ENCODE assay signal across 28 cellular contexts in the genomic region with DNA sequence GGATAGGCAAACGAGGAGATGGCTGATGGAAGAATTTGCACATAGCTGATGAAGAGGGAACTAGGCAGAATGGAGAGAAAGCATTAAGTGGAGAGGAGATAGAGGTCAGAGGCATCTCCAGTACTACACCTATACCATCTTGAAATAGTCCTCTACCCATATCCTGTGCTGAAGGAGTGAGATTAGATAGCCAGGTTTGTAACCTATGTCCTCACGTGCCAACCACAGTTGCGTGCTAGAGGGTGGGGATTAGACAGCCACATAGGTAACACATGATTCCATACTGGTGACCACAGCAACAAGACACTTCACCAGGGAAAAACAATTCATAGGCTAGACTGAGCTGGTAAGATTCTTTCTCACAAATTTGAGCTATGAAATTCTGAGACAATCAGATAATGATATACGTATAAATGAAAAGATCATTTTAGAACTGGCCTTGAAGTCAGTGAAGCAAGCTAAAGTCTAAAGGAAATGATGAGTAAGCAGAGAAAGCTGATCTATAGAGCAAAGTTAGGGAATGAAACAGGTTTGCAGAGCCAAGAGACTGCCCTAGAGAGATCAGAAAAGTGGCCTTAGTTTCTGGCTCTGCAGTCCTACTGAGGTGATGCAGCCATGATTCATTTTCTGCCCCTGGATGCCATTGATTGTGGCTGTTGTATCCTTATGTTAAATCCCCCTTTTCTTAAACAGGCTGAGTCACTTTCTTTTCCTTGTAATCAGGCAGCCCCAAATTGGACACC. TPM values are rescaled to one million over a fixed set of nuclear protein-coding genes. Genes with fewer than 3 reads are reported as not detected.
DNase-seq lines count a peak whose midpoint lies in the region; ATAC-seq and TF ChIP-seq lines count a peak whose summit lies in the region.
"Had no signal": no experiment of that assay in that cellular context is flagged by ENCODE, and none has a peak within 500 bp of the region (broad histone marks: within the 10 kb centered on the region; RNA-seq: fewer than 3 reads in every experiment).

No MANE protein-coding gene starts in this region.

- H3K4me1 ChIP-seq in PC-3 (ENCODE audit: insufficient read depth, low read length), result no peaks in the 10 kb centered on the region
- H3K4me1 ChIP-seq: ascending aorta; BLaER1 treated with 17β-estradiol and CSF1 and Interleukin-3, amounts not matched to agents 10 nM and 100 nM; transverse colon had no signal

- H3K4me2 ChIP-seq in PC-3 (ENCODE audit: low read length), result no peak overlapping the region
- H3K4me2 ChIP-seq: BLaER1 treated with 17β-estradiol and CSF1 and Interleukin-3, amounts not matched to agents 10 nM and 100 nM had no signal

- H3K9ac ChIP-seq in PC-3 (ENCODE audit: low read length), result no peak overlapping the region
- H3K9ac ChIP-seq: BLaER1 treated with 17β-estradiol and CSF1 and Interleukin-3, amounts not matched to agents 10 nM and 100 nM had no signal

- peaks cover 55% of the 10 kb centered on the region for H3K36me3 Mint-ChIP-seq in activated CD8-positive, alpha-beta T cell treated with anti-CD3 and anti-CD28 coated beads, Interleukin-2, amount 10 ng/mL, durations not matched to agents 7 days and 5 days (ENCODE audit: low read depth)
- peaks cover 30% of the 10 kb centered on the region for H3K36me3 Mint-ChIP-seq in activated CD8-positive, alpha-beta T cell treated with anti-CD3 and anti-CD28 coated beads for 36 hours (ENCODE audit: low read depth)
- H3K36me3 Mint-ChIP-seq in stimulated activated memory B cell treated with anti-CD40 and anti-IgM and Interleukin-4, amounts not matched to agents 10 μg/mL and 1 μg/mL and 100 μg/mL, for 72 hours, result peaks cover 34% of the 10 kb centered on the region

- H3K27me3 Mint-ChIP-seq in activated CD8-positive, alpha-beta T cell treated with anti-CD3 and anti-CD28 coated beads, Interleukin-2, amount 10 ng/mL, durations not matched to agents 7 days and 5 days (ENCODE audit: low read depth), result no peaks in the 10 kb centered on the region
- no peaks in the 10 kb centered on the region for H3K27me3 Mint-ChIP-seq in activated CD8-positive, alpha-beta T cell treated with anti-CD3 and anti-CD28 coated beads for 36 hours
- H3K27me3 Mint-ChIP-seq in stimulated activated memory B cell treated with anti-CD40 and anti-IgM and Interleukin-4, amounts not matched to agents 10 μg/mL and 1 μg/mL and 100 μg/mL, for 72 hours, result no peaks in the 10 kb centered on the region
- H3K27me3 Mint-ChIP-seq: activated CD4-positive, alpha-beta memory T cell treated with anti-CD3 and anti-CD28 coated beads for 36 hours; activated naive CD4-positive, alpha-beta T cell treated with anti-CD3 and anti-CD28 coated beads, Interleukin-2, amount 10 ng/mL, durations not matched to agents 7 days and 5 days had no signal

- no peaks in the 10 kb centered on the region for H3K9me3 ChIP-seq in PC-3 (ENCODE audit: low read length)
- H3K9me3 ChIP-seq: ascending aorta; BLaER1 treated with 17β-estradiol and CSF1 and Interleukin-3, amounts not matched to agents 10 nM and 100 nM; ovary; transverse colon had no signal

- H3K4me3 ChIP-seq in PC-3 (ENCODE audit: low read length), result no peak overlapping the region
- H3K4me3 ChIP-seq in choroid plexus epithelial cell (ENCODE audit: low read depth, low read length), result no peak overlapping the region
- H3K4me3 ChIP-seq: ascending aorta; BLaER1 treated with 17β-estradiol and CSF1 and Interleukin-3, amounts not matched to agents 10 nM and 100 nM; GM12878; ovary; transverse colon had no signal

- no peaks in the 10 kb centered on the region for H3K9me2 ChIP-seq in PC-3 (replicated peaks; ENCODE audit: low read length)

- POLR2A ChIA-PET in activated CD8-positive, alpha-beta T cell treated with anti-CD3 and anti-CD28 coated beads, Interleukin-2, amount 10 ng/mL, durations not matched to agents 7 days and 5 days (lab: Charles Lee), result interaction anchor here (0.6 to 0.7 kb wide), 2 partner anchors 17 to 188 kb away, joined by 3 read pairs; a partner anchor contains a TSS
- POLR2A ChIA-PET in activated CD8-positive, alpha-beta T cell treated with anti-CD3 and anti-CD28 coated beads for 36 hours (lab: Charles Lee), result interaction anchor here (0.7 kb wide), 1 partner anchor 11 kb away, joined by 3 read pairs; no protein-coding TSS in a partner anchor
- POLR2A ChIA-PET in PC-3 (lab: Charles Lee; ENCODE audit: unreplicated experiment), result no interaction called here

- H3K36me3 ChIP-seq in PC-3 (ENCODE audit: low read depth, low read length), result peaks cover 31% of the 10 kb centered on the region
- H3K36me3 ChIP-seq: ovary had no signal

- in situ Hi-C loops in G401 (cut with HindIII; ENCODE audit: low sequenced_read_pairs), result no loop called here

- H3K27ac ChIP-seq in PC-3 (ENCODE audit: low read length), result no peak overlapping the region
- no peak overlapping the region for H3K27ac ChIP-seq in substantia nigra (ENCODE audit: low read depth, low read length, poor library complexity, severe bottlenecking)
- H3K27ac ChIP-seq: ascending aorta; BLaER1 treated with 17β-estradiol and CSF1 and Interleukin-3, amounts not matched to agents 10 nM and 100 nM; ovary; transverse colon had no signal

- CTCF ChIA-PET in activated CD8-positive, alpha-beta T cell treated with anti-CD3 and anti-CD28 coated beads, Interleukin-2, amount 10 ng/mL, durations not matched to agents 7 days and 5 days (lab: Charles Lee), result interaction anchor here (0.9 to 1.5 kb wide), 3 partner anchors 18 to 59 kb away, joined by 3 to 7 read pairs (median 3); a partner anchor contains a TSS
- CTCF ChIA-PET in activated CD8-positive, alpha-beta T cell treated with anti-CD3 and anti-CD28 coated beads for 36 hours (lab: Charles Lee), result interaction anchor here (1.4 kb wide), 1 partner anchor 8 kb away, joined by 3 read pairs; no protein-coding TSS in a partner anchor
- CTCF ChIA-PET in PC-3 (lab: Charles Lee), result no interaction called here

- no TSS peak for BruUV-seq in PC-3 (replicated peaks; lab: Mats Ljungman, UMichigan)

- H3K27me3 ChIP-seq in PC-3 (ENCODE audit: low read length), result no peaks in the 10 kb centered on the region
- H3K27me3 ChIP-seq: ascending aorta; BLaER1 treated with 17β-estradiol and CSF1 and Interleukin-3, amounts not matched to agents 10 nM and 100 nM; ovary; transverse colon had no signal

- H3K9me3 Mint-ChIP-seq in activated CD8-positive, alpha-beta T cell treated with anti-CD3 and anti-CD28 coated beads, Interleukin-2, amount 10 ng/mL, durations not matched to agents 7 days and 5 days (ENCODE audit: insufficient read depth), result no peaks in the 10 kb centered on the region
- no peaks in the 10 kb centered on the region for H3K9me3 Mint-ChIP-seq in activated CD8-positive, alpha-beta T cell treated with anti-CD3 and anti-CD28 coated beads for 36 hours
- no peaks in the 10 kb centered on the region for H3K9me3 Mint-ChIP-seq in stimulated activated memory B cell treated with anti-CD40 and anti-IgM and Interleukin-4, amounts not matched to agents 10 μg/mL and 1 μg/mL and 100 μg/mL, for 72 hours
- H3K9me3 Mint-ChIP-seq: activated CD4-positive, alpha-beta memory T cell treated with anti-CD3 and anti-CD28 coated beads for 36 hours; activated naive CD4-positive, alpha-beta T cell treated with anti-CD3 and anti-CD28 coated beads, Interleukin-2, amount 10 ng/mL, durations not matched to agents 7 days and 5 days; endodermal cell; natural killer cell; T-helper 1 cell treated with Interleukin-12 subunit alpha and Interleukin-12 subunit beta and Interleukin-4 antibody, amounts not matched to agents 30 μg/mL and 1 μg/mL, for 36 hours had no signal

- no peak for DNase-seq in activated CD8-positive, alpha-beta T cell treated with anti-CD3 and anti-CD28 coated beads, Interleukin-2, amount 10 ng/mL, durations not matched to agents 7 days and 5 days
- no peak for DNase-seq in activated CD8-positive, alpha-beta T cell treated with anti-CD3 and anti-CD28 coated beads for 36 hours
- peak; percentile 44 for DNase-seq in PC-3
- DNase-seq in choroid plexus epithelial cell (ENCODE audit: low read depth), result peak; percentile 25
- DNase-seq in substantia nigra (lab: John Stamatoyannopoulos, UW), result no peak
- DNase-seq in G401 (ENCODE audit: low spot score), result no peak
- DNase-seq in SK-N-DZ (ENCODE audit: low spot score), result no peak
- DNase-seq: activated CD4-positive, alpha-beta memory T cell treated with anti-CD3 and anti-CD28 coated beads for 36 hours; activated naive CD4-positive, alpha-beta T cell treated with anti-CD3 and anti-CD28 coated beads, Interleukin-2, amount 10 ng/mL, durations not matched to agents 7 days and 5 days; activated T-cell treated with anti-CD3 and anti-CD28 coated beads, Interleukin-2, amount 50 U/mL, for 1 hour; endodermal cell; GF-D8; KG1; left colon; natural killer cell; NCI-H1092; NCI-H524; ovary; SHP77; stimulated activated naive CD4-positive, alpha-beta T cell; transverse colon had no signal

- ATAC-seq in activated CD8-positive, alpha-beta T cell treated with anti-CD3 and anti-CD28 coated beads, Interleukin-2, amount 10 ng/mL, durations not matched to agents 7 days and 5 days, result peak; percentile 33
- ATAC-seq in activated CD8-positive, alpha-beta T cell treated with anti-CD3 and anti-CD28 coated beads for 36 hours, result no peak
- peak; percentile 24; the same call in 1 of the 2 replicates for ATAC-seq in PC-3
- no peak for ATAC-seq in stimulated activated memory B cell treated with anti-CD40 and anti-IgM and Interleukin-4, amounts not matched to agents 10 μg/mL and 1 μg/mL and 100 μg/mL, for 72 hours
- ATAC-seq: GM12878, HCT116, left colon, natural killer cell, sciatic nerve had no signal

- H3K4me3 Mint-ChIP-seq in activated CD8-positive, alpha-beta T cell treated with anti-CD3 and anti-CD28 coated beads, Interleukin-2, amount 10 ng/mL, durations not matched to agents 7 days and 5 days, result no peak overlapping the region
- H3K4me3 Mint-ChIP-seq in activated CD8-positive, alpha-beta T cell treated with anti-CD3 and anti-CD28 coated beads for 36 hours, result no peak overlapping the region
- H3K4me3 Mint-ChIP-seq in stimulated activated memory B cell treated with anti-CD40 and anti-IgM and Interleukin-4, amounts not matched to agents 10 μg/mL and 1 μg/mL and 100 μg/mL, for 72 hours, result no peak overlapping the region
- H3K4me3 Mint-ChIP-seq: activated CD4-positive, alpha-beta memory T cell treated with anti-CD3 and anti-CD28 coated beads for 36 hours; activated naive CD4-positive, alpha-beta T cell treated with anti-CD3 and anti-CD28 coated beads, Interleukin-2, amount 10 ng/mL, durations not matched to agents 7 days and 5 days; endodermal cell; natural killer cell; T-helper 1 cell treated with Interleukin-12 subunit alpha and Interleukin-12 subunit beta and Interleukin-4 antibody, amounts not matched to agents 30 μg/mL and 1 μg/mL, for 36 hours had no signal

- H2AFZ ChIP-seq in PC-3 (ENCODE audit: low read length), result no peak overlapping the region

- no peak overlapping the region for H3K27ac Mint-ChIP-seq in activated CD8-positive, alpha-beta T cell treated with anti-CD3 and anti-CD28 coated beads, Interleukin-2, amount 10 ng/mL, durations not matched to agents 7 days and 5 days
- no peak overlapping the region for H3K27ac Mint-ChIP-seq in activated CD8-positive, alpha-beta T cell treated with anti-CD3 and anti-CD28 coated beads for 36 hours
- H3K27ac Mint-ChIP-seq in stimulated activated memory B cell treated with anti-CD40 and anti-IgM and Interleukin-4, amounts not matched to agents 10 μg/mL and 1 μg/mL and 100 μg/mL, for 72 hours, result peak overlapping the region; percentile 4
- H3K27ac Mint-ChIP-seq: activated CD4-positive, alpha-beta memory T cell treated with anti-CD3 and anti-CD28 coated beads for 36 hours; activated naive CD4-positive, alpha-beta T cell treated with anti-CD3 and anti-CD28 coated beads, Interleukin-2, amount 10 ng/mL, durations not matched to agents 7 days and 5 days; endodermal cell; T-helper 1 cell treated with Interleukin-12 subunit alpha and Interleukin-12 subunit beta and Interleukin-4 antibody, amounts not matched to agents 30 μg/mL and 1 μg/mL, for 36 hours had no signal

- intact Hi-C loops in activated CD8-positive, alpha-beta T cell treated with anti-CD3 and anti-CD28 coated beads for 36 hours (cut with micrococcal nuclease), result no loop called here
- intact Hi-C loops in PC-3 (cut with micrococcal nuclease), result loop anchor here (10.0 kb wide), 1 partner anchor 194 kb away; no protein-coding TSS in a partner anchor

- H4K20me1 ChIP-seq in PC-3 (ENCODE audit: low read length), result no peaks in the 10 kb centered on the region

- TF ChIP-seq CTCF in activated CD8-positive, alpha-beta T cell treated with anti-CD3 and anti-CD28 coated beads for 36 hours (IDR thresholded peaks at IDR 0.05), result no peak
- TF ChIP-seq CTCF in PC-3 (conservative IDR thresholded peaks at IDR 0.05; ENCODE audit: low read depth, low read length) (no peak), choroid plexus epithelial cell (conservative IDR thresholded peaks at IDR 0.05; ENCODE audit: low read depth, low read length) (no peak)

- no peaks in the 10 kb centered on the region for H3K79me2 ChIP-seq in PC-3 (ENCODE audit: low read length)

- H3F3A ChIP-seq in PC-3 (ENCODE audit: low read length, unreplicated experiment), result no peaks in the 10 kb centered on the region

- H3K4me1 Mint-ChIP-seq in activated CD8-positive, alpha-beta T cell treated with anti-CD3 and anti-CD28 coated beads, Interleukin-2, amount 10 ng/mL, durations not matched to agents 7 days and 5 days (ENCODE audit: low read depth), result peaks cover 18% of the 10 kb centered on the region
- H3K4me1 Mint-ChIP-seq in activated CD8-positive, alpha-beta T cell treated with anti-CD3 and anti-CD28 coated beads for 36 hours (ENCODE audit: low read depth), result peaks cover 15% of the 10 kb centered on the region
- no peaks in the 10 kb centered on the region for H3K4me1 Mint-ChIP-seq in stimulated activated memory B cell treated with anti-CD40 and anti-IgM and Interleukin-4, amounts not matched to agents 10 μg/mL and 1 μg/mL and 100 μg/mL, for 72 hours
- H3K4me1 Mint-ChIP-seq: endodermal cell had no signal

RNA-seq across cellular contexts. Expression of a gene that starts 17.7 kb away (rescaled TPM):
- 10 to 100 TPM; 15.7 to 16.4 TPM for total RNA-seq in activated CD8-positive, alpha-beta T cell treated with anti-CD3 and anti-CD28 coated beads, Interleukin-2, amount 10 ng/mL, durations not matched to agents 7 days and 5 days
- 10 to 100 TPM; 13.8 to 14.1 TPM for total RNA-seq in activated CD8-positive, alpha-beta T cell treated with anti-CD3 and anti-CD28 coated beads for 36 hours
- 7.4 and 12.9 TPM in 2 replicates for total RNA-seq in PC-3 (2014; rRNA removed)
- total RNA-seq in G401 (2014; rRNA removed; shearing (Covaris generic)), result 23.8 and 25.7 TPM in 2 replicates
- 17.0 and 19.2 TPM in 2 replicates for polyA plus RNA-seq in SK-N-DZ (2014; cell fraction: cytosol; rRNA removed)
- 22.7 and 29.3 TPM in 2 replicates for polyA plus RNA-seq in SK-N-DZ (2014; cell fraction: nucleus; rRNA removed)

RNA-seq across cellular contexts. Expression of a gene that starts 21.5 kb away (rescaled TPM):
- total RNA-seq in activated CD8-positive, alpha-beta T cell treated with anti-CD3 and anti-CD28 coated beads, Interleukin-2, amount 10 ng/mL, durations not matched to agents 7 days and 5 days, result under 1 TPM; 0.65 to 0.66 TPM
- total RNA-seq in activated CD8-positive, alpha-beta T cell treated with anti-CD3 and anti-CD28 coated beads for 36 hours, result under 1 TPM; 0.14 to 0.54 TPM
- 2.6 and 4.1 TPM in 2 replicates for total RNA-seq in PC-3 (2014; rRNA removed)
- 2.7 and 3.8 TPM in 2 replicates for total RNA-seq in G401 (2014; rRNA removed; shearing (Covaris generic))
- polyA plus RNA-seq in SK-N-DZ (2014; cell fraction: cytosol; rRNA removed), result 1.5 TPM in 2 replicates
- polyA plus RNA-seq in SK-N-DZ (2014; cell fraction: nucleus; rRNA removed), result 0.57 and 0.78 TPM in 2 replicates

RNA-seq across cellular contexts. Expression of a gene that starts 21.8 kb away (rescaled TPM):
- total RNA-seq in activated CD8-positive, alpha-beta T cell treated with anti-CD3 and anti-CD28 coated beads, Interleukin-2, amount 10 ng/mL, durations not matched to agents 7 days and 5 days, result under 1 TPM; 0.13 to 0.16 TPM
- under 1 TPM in 1 of 2 experiments, not detected in 1; 0.18 TPM for total RNA-seq in activated CD8-positive, alpha-beta T cell treated with anti-CD3 and anti-CD28 coated beads for 36 hours
- 0.52 TPM in 1 of 2 replicates, not detected in the other for total RNA-seq in PC-3 (2014; rRNA removed)
- total RNA-seq in G401 (2014; rRNA removed; shearing (Covaris generic)), result not detected in 2 replicates
- 0.18 TPM in 1 of 2 replicates, not detected in the other for polyA plus RNA-seq in SK-N-DZ (2014; cell fraction: cytosol; rRNA removed)
- polyA plus RNA-seq in SK-N-DZ (2014; cell fraction: nucleus; rRNA removed), result 0.46 TPM in 1 of 2 replicates, not detected in the other
- total RNA-seq: ascending aorta, endodermal cell, natural killer cell, sciatic nerve, transverse colon had no signal

RNA-seq across cellular contexts. Expression of a gene that starts 21.8 kb away (rescaled TPM):
- total RNA-seq in activated CD8-positive, alpha-beta T cell treated with anti-CD3 and anti-CD28 coated beads, Interleukin-2, amount 10 ng/mL, durations not matched to agents 7 days and 5 days, result 10 to 100 TPM; 12.0 to 15.0 TPM
- total RNA-seq in activated CD8-positive, alpha-beta T cell treated with anti-CD3 and anti-CD28 coated beads for 36 hours, result 1 to 10 TPM; 6.6 to 6.8 TPM
- total RNA-seq in PC-3 (2014; rRNA removed), result 1.8 and 3.8 TPM in 2 replicates
- not detected in 2 replicates for total RNA-seq in G401 (2014; rRNA removed; shearing (Covaris generic))
- 11.0 and 12.9 TPM in 2 replicates for polyA plus RNA-seq in SK-N-DZ (2014; cell fraction: cytosol; rRNA removed)
- 38.7 and 44.8 TPM in 2 replicates for polyA plus RNA-seq in SK-N-DZ (2014; cell fraction: nucleus; rRNA removed)

RNA-seq across cellular contexts. Expression of a gene that starts 26.0 kb away (rescaled TPM):
- 10 to 100 TPM in 1 of 2 experiments, 1 to 10 TPM in 1; 6.9 to 10.8 TPM for total RNA-seq in activated CD8-positive, alpha-beta T cell treated with anti-CD3 and anti-CD28 coated beads, Interleukin-2, amount 10 ng/mL, durations not matched to agents 7 days and 5 days
- total RNA-seq in activated CD8-positive, alpha-beta T cell treated with anti-CD3 and anti-CD28 coated beads for 36 hours, result 10 to 100 TPM; 21.7 to 29.0 TPM
- 544 and 737 TPM in 2 replicates for total RNA-seq in PC-3 (2014; rRNA removed)
- 118 and 204 TPM in 2 replicates for total RNA-seq in G401 (2014; rRNA removed; shearing (Covaris generic))
- polyA plus RNA-seq in SK-N-DZ (2014; cell fraction: cytosol; rRNA removed), result 1.1 TPM in 1 of 2 replicates, not detected in the other
- 1.5 and 5.7 TPM in 2 replicates for polyA plus RNA-seq in SK-N-DZ (2014; cell fraction: nucleus; rRNA removed)
- polyA plus RNA-seq: ovary had no signal

Comparison
In these comparisons a context has a peak if more than half of its experiments do, and no peak if none do; other contexts are left out.
1. ATAC-seq: peak in activated CD8-positive, alpha-beta T cell treated with anti-CD3 and anti-CD28 coated beads, Interleukin-2, amount 10 ng/mL, durations not matched to agents 7 days and 5 days (single experiment) and PC-3 (single experiment); none in activated CD8-positive, alpha-beta T cell treated with anti-CD3 and anti-CD28 coated beads for 36 hours (single experiment) and stimulated activated memory B cell treated with anti-CD40 and anti-IgM and Interleukin-4, amounts not matched to agents 10 μg/mL and 1 μg/mL and 100 μg/mL, for 72 hours (single experiment).
2. DNase-seq: peak in PC-3 (single experiment) and choroid plexus epithelial cell (single experiment); none in activated CD8-positive, alpha-beta T cell treated with anti-CD3 and anti-CD28 coated beads, Interleukin-2, amount 10 ng/mL, durations not matched to agents 7 days and 5 days (single experiment), activated CD8-positive, alpha-beta T cell treated with anti-CD3 and anti-CD28 coated beads for 36 hours (single experiment), substantia nigra (0 of 49), G401 (single experiment) and SK-N-DZ (single experiment).